In genomic region chr1:192554904-192555303, GRCh38 we compare ENCODE assay signal across 1 cellular context.
TF ChIP-seq lines count a peak whose summit lies in the region.

No MANE protein-coding gene starts in this region.

TF ChIP-seq in GM12878, 131 proteins besides CTCF, POLR2A, EP300 and RAD21 (continued from another document and continues in another):
- peak; percentile 68; the same call in 1 of the 2 replicates for TF ChIP-seq ZNF592 (IDR thresholded peaks at IDR 0.05)
- TF ChIP-seq MXI1 (IDR thresholded peaks at IDR 0.05; ENCODE audit: low read depth, low read length) = no peak
- TF ChIP-seq IKZF1 (conservative IDR thresholded peaks at IDR 0.05) = peak; percentile 59
- peak; percentile 24 to 63; a peak in 2 of 4 replicates for TF ChIP-seq BHLHE40 (IDR thresholded peaks at IDR 0.05; ENCODE audit: borderline replicate concordance in 1 of 2, low read depth in 2 of 2, low read length in 1 of 2)
- TF ChIP-seq ZNF622 (IDR thresholded peaks at IDR 0.05) = no peak
- TF ChIP-seq SMAD1 (IDR thresholded peaks at IDR 0.05; ENCODE audit: low read depth, partially characterized antibody) = peak; percentile 54
- no peak for TF ChIP-seq PAX8 (IDR thresholded peaks at IDR 0.05)
- no peak for TF ChIP-seq CREB1 (IDR thresholded peaks at IDR 0.05; ENCODE audit: low read depth)
- no peak for TF ChIP-seq SREBF1 (IDR thresholded peaks at IDR 0.05; ENCODE audit: low read length)
- no peak for TF ChIP-seq MEF2A (IDR thresholded peaks at IDR 0.05; ENCODE audit: insufficient read depth, low read depth, low read length)
- TF ChIP-seq NFXL1 (IDR thresholded peaks at IDR 0.05; ENCODE audit: borderline replicate concordance) = no peak
- TF ChIP-seq RFX5 (IDR thresholded peaks at IDR 0.05; ENCODE audit: low read depth, low read length) = no peak
- TF ChIP-seq, protein P1, sequence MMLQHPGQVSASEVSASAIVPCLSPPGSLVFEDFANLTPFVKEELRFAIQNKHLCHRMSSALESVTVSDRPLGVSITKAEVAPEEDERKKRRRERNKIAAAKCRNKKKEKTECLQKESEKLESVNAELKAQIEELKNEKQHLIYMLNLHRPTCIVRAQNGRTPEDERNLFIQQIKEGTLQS (IDR thresholded peaks at IDR 0.05; ENCODE audit: borderline replicate concordance, extremely low read depth, low read depth, low read length) = no peak
- no peak for TF ChIP-seq SPI1 (IDR thresholded peaks at IDR 0.05; ENCODE audit: borderline replicate concordance, insufficient read depth, low read depth, low read length)
- TF ChIP-seq, protein P2, sequence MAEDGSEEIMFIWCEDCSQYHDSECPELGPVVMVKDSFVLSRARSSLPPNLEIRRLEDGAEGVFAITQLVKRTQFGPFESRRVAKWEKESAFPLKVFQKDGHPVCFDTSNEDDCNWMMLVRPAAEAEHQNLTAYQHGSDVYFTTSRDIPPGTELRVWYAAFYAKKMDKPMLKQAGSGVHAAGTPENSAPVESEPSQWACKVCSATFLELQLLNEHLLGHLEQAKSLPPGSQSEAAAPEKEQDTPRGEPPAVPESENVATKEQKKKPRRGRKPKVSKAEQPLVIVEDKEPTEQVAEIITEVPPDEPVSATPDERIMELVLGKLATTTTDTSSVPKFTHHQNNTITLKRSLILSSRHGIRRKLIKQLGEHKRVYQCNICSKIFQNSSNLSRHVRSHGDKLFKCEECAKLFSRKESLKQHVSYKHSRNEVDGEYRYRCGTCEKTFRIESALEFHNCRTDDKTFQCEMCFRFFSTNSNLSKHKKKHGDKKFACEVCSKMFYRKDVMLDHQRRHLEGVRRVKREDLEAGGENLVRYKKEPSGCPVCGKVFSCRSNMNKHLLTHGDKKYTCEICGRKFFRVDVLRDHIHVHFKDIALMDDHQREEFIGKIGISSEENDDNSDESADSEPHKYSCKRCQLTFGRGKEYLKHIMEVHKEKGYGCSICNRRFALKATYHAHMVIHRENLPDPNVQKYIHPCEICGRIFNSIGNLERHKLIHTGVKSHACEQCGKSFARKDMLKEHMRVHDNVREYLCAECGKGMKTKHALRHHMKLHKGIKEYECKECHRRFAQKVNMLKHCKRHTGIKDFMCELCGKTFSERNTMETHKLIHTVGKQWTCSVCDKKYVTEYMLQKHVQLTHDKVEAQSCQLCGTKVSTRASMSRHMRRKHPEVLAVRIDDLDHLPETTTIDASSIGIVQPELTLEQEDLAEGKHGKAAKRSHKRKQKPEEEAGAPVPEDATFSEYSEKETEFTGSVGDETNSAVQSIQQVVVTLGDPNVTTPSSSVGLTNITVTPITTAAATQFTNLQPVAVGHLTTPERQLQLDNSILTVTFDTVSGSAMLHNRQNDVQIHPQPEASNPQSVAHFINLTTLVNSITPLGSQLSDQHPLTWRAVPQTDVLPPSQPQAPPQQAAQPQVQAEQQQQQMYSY (CRISPR knock-in tag; IDR thresholded peaks at IDR 0.05) = no peak
- no peak for TF ChIP-seq YY1 (IDR thresholded peaks at IDR 0.05; ENCODE audit: low read depth, low read length)
- TF ChIP-seq NBN (IDR thresholded peaks at IDR 0.05) = 0 out of 2 replicates have a peak, but pooled peaks have one; percentile 16
- TF ChIP-seq POU2F2 (IDR thresholded peaks at IDR 0.05; ENCODE audit: borderline replicate concordance, low read depth, low read length) = peak; percentile 50; the same call in 1 of the 3 replicates
- TF ChIP-seq ELK1 (IDR thresholded peaks at IDR 0.05; ENCODE audit: low read depth, low read length) = no peak
- no peak for TF ChIP-seq E4F1 (IDR thresholded peaks at IDR 0.05; ENCODE audit: borderline replicate concordance, partially characterized antibody)
- TF ChIP-seq ZBTB11 (CRISPR knock-in tag; IDR thresholded peaks at IDR 0.05) = no peak
- no peak for TF ChIP-seq ZZZ3 (IDR thresholded peaks at IDR 0.05; ENCODE audit: control insufficient read depth, insufficient read length, low read depth)
- TF ChIP-seq BMI1 (IDR thresholded peaks at IDR 0.05; ENCODE audit: borderline replicate concordance) = peak; percentile 35; the same call in 1 of the 2 replicates
- TF ChIP-seq BCL11A (IDR thresholded peaks at IDR 0.05; ENCODE audit: low read depth, low read length) = 0 out of 2 replicates have a peak, but pooled peaks have one; percentile 35
- no peak for TF ChIP-seq BACH1 (IDR thresholded peaks at IDR 0.05; ENCODE audit: borderline replicate concordance)
- TF ChIP-seq MAX (IDR thresholded peaks at IDR 0.05; ENCODE audit: low read depth, low read length) = no peak
- TF ChIP-seq, protein P3, sequence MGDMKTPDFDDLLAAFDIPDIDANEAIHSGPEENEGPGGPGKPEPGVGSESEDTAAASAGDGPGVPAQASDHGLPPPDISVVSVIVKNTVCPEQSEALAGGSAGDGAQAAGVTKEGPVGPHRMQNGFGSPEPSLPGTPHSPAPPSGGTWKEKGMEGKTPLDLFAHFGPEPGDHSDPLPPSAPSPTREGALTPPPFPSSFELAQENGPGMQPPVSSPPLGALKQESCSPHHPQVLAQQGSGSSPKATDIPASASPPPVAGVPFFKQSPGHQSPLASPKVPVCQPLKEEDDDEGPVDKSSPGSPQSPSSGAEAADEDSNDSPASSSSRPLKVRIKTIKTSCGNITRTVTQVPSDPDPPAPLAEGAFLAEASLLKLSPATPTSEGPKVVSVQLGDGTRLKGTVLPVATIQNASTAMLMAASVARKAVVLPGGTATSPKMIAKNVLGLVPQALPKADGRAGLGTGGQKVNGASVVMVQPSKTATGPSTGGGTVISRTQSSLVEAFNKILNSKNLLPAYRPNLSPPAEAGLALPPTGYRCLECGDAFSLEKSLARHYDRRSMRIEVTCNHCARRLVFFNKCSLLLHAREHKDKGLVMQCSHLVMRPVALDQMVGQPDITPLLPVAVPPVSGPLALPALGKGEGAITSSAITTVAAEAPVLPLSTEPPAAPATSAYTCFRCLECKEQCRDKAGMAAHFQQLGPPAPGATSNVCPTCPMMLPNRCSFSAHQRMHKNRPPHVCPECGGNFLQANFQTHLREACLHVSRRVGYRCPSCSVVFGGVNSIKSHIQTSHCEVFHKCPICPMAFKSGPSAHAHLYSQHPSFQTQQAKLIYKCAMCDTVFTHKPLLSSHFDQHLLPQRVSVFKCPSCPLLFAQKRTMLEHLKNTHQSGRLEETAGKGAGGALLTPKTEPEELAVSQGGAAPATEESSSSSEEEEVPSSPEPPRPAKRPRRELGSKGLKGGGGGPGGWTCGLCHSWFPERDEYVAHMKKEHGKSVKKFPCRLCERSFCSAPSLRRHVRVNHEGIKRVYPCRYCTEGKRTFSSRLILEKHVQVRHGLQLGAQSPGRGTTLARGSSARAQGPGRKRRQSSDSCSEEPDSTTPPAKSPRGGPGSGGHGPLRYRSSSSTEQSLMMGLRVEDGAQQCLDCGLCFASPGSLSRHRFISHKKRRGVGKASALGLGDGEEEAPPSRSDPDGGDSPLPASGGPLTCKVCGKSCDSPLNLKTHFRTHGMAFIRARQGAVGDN (IDR thresholded peaks at IDR 0.05) = peak; percentile 94
- peak; percentile 13; the same call in 1 of the 2 replicates for TF ChIP-seq CHD2 (IDR thresholded peaks at IDR 0.05; ENCODE audit: borderline replicate concordance, low read depth, low read length)
- no peak for TF ChIP-seq WRNIP1 (IDR thresholded peaks at IDR 0.05; ENCODE audit: borderline replicate concordance, low read depth, low read length)
- TF ChIP-seq RUNX3 (IDR thresholded peaks at IDR 0.05; ENCODE audit: low read length) = peak; percentile 29; the same call in 1 of the 2 replicates
- no peak for TF ChIP-seq STAT3 (IDR thresholded peaks at IDR 0.05; ENCODE audit: low read depth, low read length)
- TF ChIP-seq TBL1XR1 (IDR thresholded peaks at IDR 0.05; ENCODE audit: low read depth, low read length) = no peak
- no peak for TF ChIP-seq MYC (IDR thresholded peaks at IDR 0.05; ENCODE audit: insufficient read depth, insufficient read length, insufficient replicate concordance, low read length, severe bottlenecking)
- TF ChIP-seq KLF5 (IDR thresholded peaks at IDR 0.05; ENCODE audit: partially characterized antibody) = no peak
- TF ChIP-seq USF2 (IDR thresholded peaks at IDR 0.05; ENCODE audit: borderline replicate concordance, low read depth, low read length) = no peak; the same call in 1 of the 2 replicates
